12 cellular contexts compared by ENCODE assay signal in the genomic region with DNA sequence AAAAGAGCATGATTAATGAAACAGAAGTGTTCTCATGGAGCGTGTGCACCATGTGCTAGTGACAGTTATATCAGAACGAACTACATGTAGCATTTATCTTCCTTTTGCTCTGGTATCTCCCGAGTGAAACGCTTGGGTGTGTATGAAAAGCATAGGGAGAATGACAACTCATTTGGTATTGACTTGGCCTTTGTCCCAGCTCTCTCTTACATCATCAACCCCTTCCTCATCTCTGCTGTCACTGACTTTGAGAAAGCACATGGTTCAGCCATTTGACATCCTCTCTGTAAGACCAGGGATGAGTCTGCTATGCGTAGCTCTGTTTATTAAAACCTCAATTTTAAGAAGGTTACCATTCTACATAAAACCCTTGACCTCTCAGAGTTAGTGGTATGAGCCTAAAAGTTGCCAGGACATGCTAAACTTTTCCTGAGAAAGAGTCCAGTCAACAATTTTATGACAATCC.
DNase-seq lines count a peak whose midpoint lies in the region; ATAC-seq and TF ChIP-seq lines count a peak whose summit lies in the region.
"Had no signal": no experiment of that assay in that cellular context is flagged by ENCODE, and none has a peak within 500 bp of the region (broad histone marks: within the 10 kb centered on the region; RNA-seq: fewer than 3 reads in every experiment).

No MANE protein-coding gene starts in this region.

- no peak overlapping the region for H2BK120ac ChIP-seq in mesenchymal stem cell (ENCODE audit: low read depth, low read length)

- no peak overlapping the region for H3K23ac ChIP-seq in mesenchymal stem cell (ENCODE audit: low read length in 2 of 2)

- H2BK12ac ChIP-seq in mesenchymal stem cell (ENCODE audit: low read length in 2 of 2), result no peak overlapping the region

- H3K27me3 ChIP-seq in breast epithelium, result no peaks in the 10 kb centered on the region
- no peaks in the 10 kb centered on the region for H3K27me3 ChIP-seq in mesenchymal stem cell (ENCODE audit: control insufficient read depth in 1 of 2, insufficient read depth in 1 of 2, low read length in 2 of 2)
- H3K27me3 ChIP-seq: colonic mucosa had no signal

- H2AK5ac ChIP-seq in mesenchymal stem cell (ENCODE audit: low read length, severe bottlenecking), result no peak overlapping the region

- H2BK15ac ChIP-seq in mesenchymal stem cell (ENCODE audit: low read depth, poor library complexity, severe bottlenecking), result no peak overlapping the region

- peak overlapping the region; percentile 28 for H3K9ac ChIP-seq in mesenchymal stem cell (ENCODE audit: low read length)

- H3K9me3 ChIP-seq in breast epithelium (no peaks in the 10 kb centered on the region), mesenchymal stem cell (ENCODE audit: control insufficient read depth, low read length) (no peaks in the 10 kb centered on the region)
- H3K9me3 ChIP-seq: colonic mucosa had no signal

- H3K79me1 ChIP-seq in mesenchymal stem cell (replicated peaks; ENCODE audit: low read length, poor library complexity, severe bottlenecking), result no peaks in the 10 kb centered on the region

- H3K36me3 ChIP-seq in breast epithelium (no peaks in the 10 kb centered on the region), mesenchymal stem cell (ENCODE audit: control insufficient read depth in 1 of 2, insufficient read depth in 2 of 2, low read depth in 1 of 2, low read length in 2 of 2) (no peaks in the 10 kb centered on the region)
- H3K36me3 ChIP-seq: colonic mucosa had no signal

- H3K4me1 ChIP-seq in breast epithelium (no peaks in the 10 kb centered on the region), mesenchymal stem cell (ENCODE audit: control insufficient read depth, insufficient read depth, low read depth, low read length) (no peaks in the 10 kb centered on the region)
- H3K4me1 ChIP-seq: colonic mucosa had no signal

- H3K36me3 Mint-ChIP-seq in MCF 10A (ENCODE audit: insufficient read depth, unreplicated experiment), result no peaks in the 10 kb centered on the region

- TF ChIP-seq POLR2A in breast epithelium (IDR thresholded peaks at IDR 0.05), result no peak

- H2BK5ac ChIP-seq in mesenchymal stem cell (ENCODE audit: low read depth, low read length, poor library complexity, severe bottlenecking), result no peak overlapping the region

- H2AFZ ChIP-seq in mesenchymal stem cell (ENCODE audit: low read depth, low read length), result no peak overlapping the region

- H3K18ac ChIP-seq in mesenchymal stem cell (ENCODE audit: low read depth in 1 of 2, low read length in 2 of 2), result no peak overlapping the region

- H3K4me1 Mint-ChIP-seq in MCF 10A (ENCODE audit: insufficient read depth, unreplicated experiment), result peaks cover 30% of the 10 kb centered on the region

- H3K14ac ChIP-seq in mesenchymal stem cell (ENCODE audit: low read length in 2 of 2), result no peak overlapping the region

- CTCF ChIA-PET in MCF 10A (lab: Yijun Ruan, JAX), result interaction anchor here (0.5 to 1.7 kb wide), 20 partner anchors 12 to 690 kb away, joined by 3 to 7 read pairs (median 4); no protein-coding TSS in a partner anchor

- TF ChIP-seq CTCF in MCF 10A (IDR thresholded peaks at IDR 0.05; ENCODE audit: unreplicated experiment), result no peak
- no peak for TF ChIP-seq CTCF in breast epithelium (IDR thresholded peaks at IDR 0.05)
- TF ChIP-seq CTCF in choroid plexus epithelial cell (conservative IDR thresholded peaks at IDR 0.05; ENCODE audit: low read depth, low read length), result no peak

- no peak overlapping the region for H3K4me2 ChIP-seq in mesenchymal stem cell (ENCODE audit: low read length, poor library complexity, severe bottlenecking)

- H3K27ac ChIP-seq in breast epithelium (peak overlapping the region in 1 of 2 donors; percentile 40), mesenchymal stem cell (ENCODE audit: low read length, poor library complexity, severe bottlenecking) (no peak overlapping the region)
- H3K27ac ChIP-seq: colonic mucosa had no signal

- POLR2A ChIA-PET in MCF 10A (lab: Yijun Ruan, JAX), result interaction anchor here (1.5 to 1.8 kb wide), 2 partner anchors 24 to 201 kb away, joined by 4 read pairs; a partner anchor contains a TSS

- ATAC-seq in GM18873 (IDR thresholded peaks at IDR 0.05; ENCODE audit: low FRiP score, unreplicated experiment) (no peak), GM21723 (IDR thresholded peaks at IDR 0.05; ENCODE audit: unreplicated experiment) (no peak)

- no peak overlapping the region for H4K8ac ChIP-seq in mesenchymal stem cell (ENCODE audit: low read length)

- intact Hi-C loops in MCF 10A (cut with micrococcal nuclease), result loop anchor here (1.0 to 2.0 kb wide), 6 partner anchors 200 to 729 kb away; no protein-coding TSS in a partner anchor
- intact Hi-C loops in breast epithelium (cut with DNase I; ENCODE audit: low total_unique reads), result no loop called here

- 92% methylated on average over 4 of the region's 5 CpGs for WGBS in mesenchymal stem cell

- no peak overlapping the region for H4K91ac ChIP-seq in mesenchymal stem cell (ENCODE audit: low read length)

- H3K4ac ChIP-seq in mesenchymal stem cell (ENCODE audit: low read depth in 1 of 2, low read length in 2 of 2), result no peak overlapping the region

- no TSS peak for BruUV-seq in MCF 10A (replicated peaks; lab: Mats Ljungman, UMichigan)

- DNase-seq in MCF 10A (ENCODE audit: unreplicated experiment) (peak; percentile 36), breast epithelium (ENCODE audit: low spot score in 2 of 2) (no peak), choroid plexus epithelial cell (ENCODE audit: low read depth) (peak; percentile 45), mesenchymal stem cell (no peak), HuH-7 (ENCODE audit: low spot score) (no peak)
- DNase-seq in activated CD4-positive, alpha-beta T cell treated with anti-CD3 and anti-CD28 coated beads, Interleukin-2, amount 50 U/mL, for 4 hours, result no peak
- DNase-seq: activated T-cell treated with anti-CD3 and anti-CD28 coated beads, Interleukin-2, amount 50 U/mL, for 1 hour had no signal

- no peak overlapping the region for H3K4me3 ChIP-seq in breast epithelium
- no peak overlapping the region for H3K4me3 ChIP-seq in choroid plexus epithelial cell (ENCODE audit: low read depth, low read length)
- no peak overlapping the region for H3K4me3 ChIP-seq in mesenchymal stem cell (ENCODE audit: insufficient read depth in 1 of 2, low read depth in 1 of 2, low read length in 2 of 2)
- H3K4me3 ChIP-seq: colonic mucosa had no signal

- H3K4me3 Mint-ChIP-seq in MCF 10A (ENCODE audit: unreplicated experiment), result no peak overlapping the region
- H3K4me3 Mint-ChIP-seq: activated CD4-positive, alpha-beta T cell treated with anti-CD3 and anti-CD28 coated beads for 36 hours; neural crest cell had no signal

- no peaks in the 10 kb centered on the region for H3K27me3 Mint-ChIP-seq in MCF 10A (ENCODE audit: insufficient read depth, unreplicated experiment)

- peaks cover 6% of the 10 kb centered on the region for H3K9me3 Mint-ChIP-seq in MCF 10A (ENCODE audit: unreplicated experiment)

- peak overlapping the region; percentile 29 for H3K27ac Mint-ChIP-seq in MCF 10A (ENCODE audit: low read depth, unreplicated experiment)
- H3K27ac Mint-ChIP-seq: activated CD4-positive, alpha-beta T cell treated with anti-CD3 and anti-CD28 coated beads for 36 hours had no signal

Comparison
In these comparisons a context has a peak if more than half of its experiments do, and no peak if none do; other contexts are left out.
1. DNase-seq: peak in MCF 10A (single experiment) and choroid plexus epithelial cell (single experiment); none in breast epithelium (0 of 2), mesenchymal stem cell (single experiment), activated CD4-positive, alpha-beta T cell treated with anti-CD3 and anti-CD28 coated beads, Interleukin-2, amount 50 U/mL, for 4 hours (0 of 2) and HuH-7 (single experiment).